Comparison of ENCODE assay signal across 27 cellular contexts in genomic region chr22:44845796-44846720, GRCh38.
"Had no signal": no experiment of that assay in that cellular context is flagged by ENCODE, and none has a peak within 500 bp of the region (broad histone marks: within the 10 kb centered on the region; RNA-seq: fewer than 3 reads in every experiment).

No MANE protein-coding gene starts in this region.

- H3K4me3 ChIP-seq: heart right ventricle, hepatocyte, lower lobe of right lung, ovary, prostate gland, skin epidermis, tibial nerve, uterus had no signal

- DNase-seq: glutamatergic neuron; heart right ventricle; islet precursor cell; kidney glomerular epithelial cell; left cardiac atrium; lower lobe of right lung; mammary epithelial cell; mesenchymal stem cell; naive thymus-derived CD8-positive, alpha-beta T cell; nucleus accumbens; ovary; retina; right cardiac atrium; stimulated activated CD4-positive, alpha-beta T cell treated with anti-CD3 and anti-CD28 coated beads, Interleukin-12 subunit alpha, Interleukin-12 subunit beta, amount 100 ng/mL, for 4 hours; stimulated activated CD4-positive, alpha-beta T cell treated with anti-CD3 and anti-CD28 coated beads, Interleukin-15, amount 100 ng/mL, for 24 hours; stimulated activated CD4-positive, alpha-beta T cell treated with anti-CD3 and anti-CD28 coated beads, Interleukin-2, amount 100 ng/mL, for 24 hours; stimulated activated CD4-positive, alpha-beta T cell treated with anti-CD3 and anti-CD28 coated beads, Interleukin-4, amount 100 ng/mL, for 1 hour; stimulated activated naive CD4-positive, alpha-beta T cell treated with Interleukin-2 at 50 U/mL for 16 hours; stimulated activated naive CD8-positive, alpha-beta T cell treated with anti-CD3 and anti-CD28 coated beads, Interleukin-15, amount 100 ng/mL, for 72 hours; substantia nigra; uterus had no signal

- H3K9me3 ChIP-seq: ovary, prostate gland, uterus had no signal

- ATAC-seq: heart right ventricle; left cardiac atrium; left lobe of liver; lower lobe of right lung; naive thymus-derived CD8-positive, alpha-beta T cell; right cardiac atrium; sciatic nerve; stimulated activated naive CD8-positive, alpha-beta T cell treated with anti-CD3 and anti-CD28 coated beads, Interleukin-15, amount 100 ng/mL, for 72 hours had no signal

- H3K27ac ChIP-seq: heart right ventricle, hepatocyte, lower lobe of right lung, ovary, prostate gland, skin epidermis, tibial nerve, uterus had no signal

- H3K36me3 ChIP-seq: heart right ventricle, lower lobe of right lung, ovary, prostate gland, uterus had no signal

- H3K4me1 ChIP-seq: heart right ventricle, lower lobe of right lung, prostate gland, tibial nerve, uterus had no signal

- H3K27me3 ChIP-seq: hepatocyte, ovary, tibial nerve, uterus had no signal
